Comparison of ENCODE assay signal across 11 cellular contexts in genomic region chr10:4073912-4074311, GRCh38.
DNase-seq lines count a peak whose midpoint lies in the region; ATAC-seq and TF ChIP-seq lines count a peak whose summit lies in the region.
"Had no signal": no experiment of that assay in that cellular context is flagged by ENCODE, and none has a peak within 500 bp of the region (broad histone marks: within the 10 kb centered on the region; RNA-seq: fewer than 3 reads in every experiment).

No MANE protein-coding gene starts in this region.

- no peak for TF ChIP-seq CTCF in AG10803 (conservative IDR thresholded peaks at IDR 0.05; ENCODE audit: low read length)

- H3K4me3 ChIP-seq in AG10803 (ENCODE audit: low read length) = no peak overlapping the region
- H3K4me3 ChIP-seq: BLaER1 treated with 17β-estradiol and CSF1 and Interleukin-3, amounts not matched to agents 10 nM and 100 nM had no signal

- DNase-seq in AG10803 (ENCODE audit: low read depth) (peak; percentile 90), RPMI7951 (ENCODE audit: low read depth) (peak; percentile 96), myocyte (ENCODE audit: low read depth) (peak; percentile 53), substantia nigra (lab: John Stamatoyannopoulos, UW) (no peak), NK-92 (lab: John Stamatoyannopoulos, UW; ENCODE audit: unreplicated experiment) (no peak), NCI-H2081 treated with DMSO at 0.1 percent for 48 hours (lab: John Stamatoyannopoulos, UW) (no peak)
- DNase-seq: activated CD8-positive, alpha-beta T cell treated with anti-CD3 and anti-CD28 coated beads for 36 hours; NCI-H774 had no signal

- H3K27ac ChIP-seq in substantia nigra (ENCODE audit: low read depth, low read length, poor library complexity, severe bottlenecking) = no peak overlapping the region
- H3K27ac ChIP-seq: BLaER1 treated with 17β-estradiol and CSF1 and Interleukin-3, amounts not matched to agents 10 nM and 100 nM had no signal

- ATAC-seq in esophagus mucosa (peak; percentile 59), GM21423 (IDR thresholded peaks at IDR 0.05; ENCODE audit: unreplicated experiment) (no peak)

Comparison
In these comparisons a context has a peak if more than half of its experiments do, and no peak if none do; other contexts are left out.
1. DNase-seq: peak in AG10803 (single experiment), RPMI7951 (single experiment) and myocyte (single experiment); none in substantia nigra (0 of 49), NK-92 (single experiment) and NCI-H2081 treated with DMSO at 0.1 percent for 48 hours (single experiment).